In genomic region chr2:105396254-105397024, GRCh38 we compare ENCODE assay signal across 8 cellular contexts. TPM values are rescaled to one million over a fixed set of nuclear protein-coding genes. Genes with fewer than 3 reads are reported as not detected.
DNase-seq lines count a peak whose midpoint lies in the region; ATAC-seq and TF ChIP-seq lines count a peak whose summit lies in the region.

No MANE protein-coding gene starts in this region.

- TF ChIP-seq CTCF in HFF-Myc (IDR thresholded peaks at IDR 0.05; ENCODE audit: low read depth, low read length, missing control alignments) = no peak

- H3K4me3 ChIP-seq in HFF-Myc (replicated peaks; ENCODE audit: low read depth, low read length) = peak overlapping the region; percentile 91

- CTCF ChIA-PET in HEK293T (lab: Yijun Ruan, JAX) = interaction anchor here (0.9 kb wide), 1 partner anchor 1026 kb away, joined by 3 read pairs; no protein-coding TSS in a partner anchor

- POLR2A ChIA-PET in HEK293T (lab: Yijun Ruan, JAX) = no interaction called here

- DNase-seq in HFF-Myc (ENCODE audit: extremely low read depth, low read depth) = peak; percentile 98
- peak; percentile 55 to 61 for DNase-seq in activated CD4-positive, alpha-beta T cell treated with anti-CD3 and anti-CD28 coated beads, Interleukin-2, amount 50 U/mL, for 48 hours
- peak; percentile 48 for DNase-seq in left cardiac atrium
- peak; percentile 38 to 51 for DNase-seq in stimulated activated CD4-positive, alpha-beta T cell treated with anti-CD3 and anti-CD28 coated beads, Interleukin-4, amount 100 ng/mL, for 48 hours (ENCODE audit: low read depth in 2 of 2)
- DNase-seq in cerebellar cortex (ENCODE audit: low spot score) = no peak
- DNase-seq in HEK293T (ENCODE audit: extremely low spot score) = no peak
- DNase-seq in HuH-7.5 (ENCODE audit: low spot score) = no peak
- no peak for DNase-seq in NCI-H1105 (lab: John Stamatoyannopoulos, UW)

- intact Hi-C loops in left cardiac atrium (cut with DNase I) = no loop called here

- ATAC-seq in left cardiac atrium = peak in 1 of 2 donors; percentile 51

TF ChIP-seq in HEK293T, 16 proteins besides CTCF, POLR2A, EP300 and RAD21:
- no peak for TF ChIP-seq PKNOX1 (IDR thresholded peaks at IDR 0.05)
- TF ChIP-seq ZNF384 (IDR thresholded peaks at IDR 0.05) = no peak

RNA-seq across cellular contexts. Expression of gene FHL2, which starts 2.4 kb away (rescaled TPM):
- 10 to 100 TPM; 32.3 to 92.2 TPM for total RNA-seq in left cardiac atrium

RNA-seq across cellular contexts. Expression of gene C2orf49, which starts 59.1 kb away (rescaled TPM):
- 10 to 100 TPM; 15.6 to 16.2 TPM for total RNA-seq in left cardiac atrium

Comparison
In these comparisons a context has a peak if more than half of its experiments do, and no peak if none do; other contexts are left out.
1. DNase-seq: peak in HFF-Myc (single experiment), activated CD4-positive, alpha-beta T cell treated with anti-CD3 and anti-CD28 coated beads, Interleukin-2, amount 50 U/mL, for 48 hours (2 of 2), left cardiac atrium (single experiment) and stimulated activated CD4-positive, alpha-beta T cell treated with anti-CD3 and anti-CD28 coated beads, Interleukin-4, amount 100 ng/mL, for 48 hours (2 of 2); none in cerebellar cortex (single experiment), HEK293T (single experiment), HuH-7.5 (single experiment) and NCI-H1105 (single experiment).